Comparison of ENCODE assay signal across 8 cellular contexts in genomic region chr18:47930086-47930843, GRCh38. TPM values are rescaled to one million over a fixed set of nuclear protein-coding genes. Genes with fewer than 3 reads are reported as not detected.
DNase-seq lines count a peak whose midpoint lies in the region; ATAC-seq, FAIRE-seq and TF ChIP-seq lines count a peak whose summit lies in the region.

Gene SMAD2 (minus strand): TSS chr18:47930659. CDS start chr18:47896756, 33,903 bp downstream.

- POLR2A ChIA-PET in endothelial cell of umbilical vein (lab: Charles Lee), result interaction anchor here (1.3 to 1.7 kb wide), 2 partner anchors 10 to 77 kb away, joined by 4 read pairs; no protein-coding TSS in a partner anchor

- FAIRE-seq in endothelial cell of umbilical vein (lab: Jason Lieb, UNC), result peak; percentile 8

- no peaks in the 10 kb centered on the region; a peak in 1 of 22 replicates for H3K9me3 ChIP-seq in BLaER1 treated with 17β-estradiol and CSF1 and Interleukin-3, amounts not matched to agents 10 nM and 100 nM (replicated peaks in 1 of 11)
- H3K9me3 ChIP-seq in endothelial cell of umbilical vein (replicated peaks; ENCODE audit: control insufficient read depth, insufficient read depth, low read length), result no peaks in the 10 kb centered on the region
- H3K9me3 ChIP-seq in mononuclear cell (ENCODE audit: low read depth, low read length), result no peaks in the 10 kb centered on the region

- peak; percentile 30 for ATAC-seq in GM19351 (IDR thresholded peaks at IDR 0.05; ENCODE audit: unreplicated experiment)
- peak; percentile 35 for ATAC-seq in HG03521 (IDR thresholded peaks at IDR 0.05; ENCODE audit: unreplicated experiment)

- H3K4me1 ChIP-seq in BLaER1 treated with 17β-estradiol and CSF1 and Interleukin-3, amounts not matched to agents 10 nM and 100 nM, result peaks cover 37 to 61% (median 44%) of the 10 kb centered on the region in 10 experiments
- H3K4me1 ChIP-seq in endothelial cell of umbilical vein (ENCODE audit: control insufficient read depth, extremely low read depth, insufficient read depth, low read length) (peaks cover 18% of the 10 kb centered on the region), mononuclear cell (ENCODE audit: insufficient read depth, low read length) (peaks cover 25% of the 10 kb centered on the region)

- no peaks in the 10 kb centered on the region for H3K27me3 ChIP-seq in BLaER1 treated with 17β-estradiol and CSF1 and Interleukin-3, amounts not matched to agents 10 nM and 100 nM
- peaks cover 6 to 15% of the 10 kb centered on the region in 2 experiments for H3K27me3 ChIP-seq in endothelial cell of umbilical vein (ENCODE audit: control insufficient read depth in 2 of 2, insufficient read depth in 2 of 2, low read length in 2 of 2)
- H3K27me3 ChIP-seq in mononuclear cell (ENCODE audit: insufficient read depth, low read length), result no peaks in the 10 kb centered on the region

- peaks cover 49% of the 10 kb centered on the region for H3K79me2 ChIP-seq in endothelial cell of umbilical vein (ENCODE audit: control insufficient read depth, insufficient read depth, low read length)

- peak within 1 kb of the TSS; percentile 73 to 90 (median 84) for H3K4me3 ChIP-seq in BLaER1 treated with 17β-estradiol and CSF1 and Interleukin-3, amounts not matched to agents 10 nM and 100 nM
- H3K4me3 ChIP-seq in endothelial cell of umbilical vein (replicated peaks in 1 of 3; ENCODE audit: insufficient read depth in 1 of 3, low read depth in 1 of 3, low read length in 3 of 3), result peak within 1 kb of the TSS; percentile 75 to 99 (median 82)
- peak within 1 kb of the TSS; percentile 63 for H3K4me3 ChIP-seq in mononuclear cell (ENCODE audit: low read length)

- CTCF ChIA-PET in endothelial cell of umbilical vein (lab: Charles Lee), result interaction anchor here (0.8 to 2.3 kb wide), 10 partner anchors 23 to 158 kb away, joined by 3 to 10 read pairs (median 3); no protein-coding TSS in a partner anchor

- intact Hi-C loops in endothelial cell of umbilical vein (cut with micrococcal nuclease), result loop anchor here (2.0 to 10.0 kb wide), 3 partner anchors 31 to 615 kb away; no protein-coding TSS in a partner anchor

- H3K4me2 ChIP-seq in BLaER1 treated with 17β-estradiol and CSF1 and Interleukin-3, amounts not matched to agents 10 nM and 100 nM, result peak within 1 kb of the TSS; percentile 77 to 96 (median 88)
- peak within 1 kb of the TSS; percentile 98 for H3K4me2 ChIP-seq in endothelial cell of umbilical vein (ENCODE audit: insufficient read depth, low read length)

- peak within 1 kb of the TSS; percentile 77 for H2AFZ ChIP-seq in endothelial cell of umbilical vein (ENCODE audit: low read depth, low read length)

- no peak for TF ChIP-seq POLR2A in endothelial cell of umbilical vein (IDR thresholded peaks at IDR 0.05; ENCODE audit: low read depth, low read length)

- H4K20me1 ChIP-seq in BLaER1 treated with 17β-estradiol and CSF1 and Interleukin-3, amounts not matched to agents 10 nM and 100 nM, result peaks cover 34 to 47% (median 44%) of the 10 kb centered on the region in 11 experiments
- H4K20me1 ChIP-seq in endothelial cell of umbilical vein (replicated peaks; ENCODE audit: control insufficient read depth, extremely low read depth, insufficient read depth, low read length), result peaks cover 11% of the 10 kb centered on the region

- dilution Hi-C loops in endothelial cell of umbilical vein (cut with MboI; ENCODE audit: extremely low pct_ligation_motif_present, low sequenced_read_pairs), result no loop called here

- no peak for TF ChIP-seq CTCF in endothelial cell of umbilical vein (IDR thresholded peaks at IDR 0.05; ENCODE audit: extremely low read depth in 1 of 2, insufficient read depth in 1 of 2, low read depth in 1 of 2, low read length in 2 of 2)

- BruUV-seq in endothelial cell of umbilical vein (replicated peaks; lab: Mats Ljungman, UMichigan), result no TSS peak

- H3K9ac ChIP-seq in BLaER1 treated with 17β-estradiol and CSF1 and Interleukin-3, amounts not matched to agents 10 nM and 100 nM, result peak within 1 kb of the TSS; percentile 89 to 99 (median 96)
- H3K9ac ChIP-seq in endothelial cell of umbilical vein (replicated peaks; ENCODE audit: extremely low read depth, insufficient read depth, low read length), result peak within 1 kb of the TSS; percentile 88

- no peaks in the 10 kb centered on the region for H3K9me1 ChIP-seq in endothelial cell of umbilical vein (replicated peaks; ENCODE audit: control insufficient read depth, extremely low read depth, insufficient read depth, low read length)

- peak; percentile 61 for DNase-seq in NOMO-1 treated with dmso at 0.1 percent for 144 hours (lab: John Stamatoyannopoulos, UW; ENCODE audit: unreplicated experiment)
- peak; percentile 75 for DNase-seq in activated CD8-positive, alpha-beta memory T cell treated with anti-CD3 and anti-CD28 coated beads, Interleukin-2, amount 50 U/mL, for 4 hours
- peak; percentile 67 for DNase-seq in endothelial cell of umbilical vein (ENCODE audit: low read depth, low spot score)
- DNase-seq in stimulated activated CD8-positive, alpha-beta memory T cell treated with anti-CD3 and anti-CD28 coated beads, Interleukin-2, amount 100 ng/mL, for 48 hours (ENCODE audit: low read depth in 2 of 2), result peak; percentile 62 to 74

- H3K36me3 ChIP-seq in BLaER1 treated with 17β-estradiol and CSF1 and Interleukin-3, amounts not matched to agents 10 nM and 100 nM, result 0 out of 22 replicates have a peak, but pooled peaks cover 0 to 3% (median 0%) of the 10 kb centered on the region in 11 experiments
- H3K36me3 ChIP-seq in endothelial cell of umbilical vein (ENCODE audit: control insufficient read depth in 2 of 2, extremely low read depth in 1 of 2, insufficient read depth in 2 of 2, low read length in 2 of 2), result no peaks in the 10 kb centered on the region

- H3K27ac ChIP-seq in BLaER1 treated with 17β-estradiol and CSF1 and Interleukin-3, amounts not matched to agents 10 nM and 100 nM, result peak within 1 kb of the TSS; percentile 90 to 99 (median 97)
- H3K27ac ChIP-seq in endothelial cell of umbilical vein (ENCODE audit: insufficient read depth, low read depth, low read length), result peak within 1 kb of the TSS; percentile 94

TF ChIP-seq in endothelial cell of umbilical vein, 7 proteins besides CTCF, POLR2A, EP300 and RAD21:
- TF ChIP-seq GATA2 (IDR thresholded peaks at IDR 0.05; ENCODE audit: insufficient read depth, insufficient read length, low read depth, low read length) (no peak), MAX (IDR thresholded peaks at IDR 0.05; ENCODE audit: insufficient read depth, insufficient read length) (peak; percentile 4), POLR2AphosphoS5 (IDR thresholded peaks at IDR 0.05; ENCODE audit: insufficient read depth, low read depth, low read length) (peak; percentile 31), FOS (IDR thresholded peaks at IDR 0.05; ENCODE audit: borderline replicate concordance, insufficient read depth, low read length) (no peak), EZH2 (IDR thresholded peaks at IDR 0.05; ENCODE audit: borderline replicate concordance, low read depth, low read length, severe bottlenecking) (no peak), JUN (IDR thresholded peaks at IDR 0.05; ENCODE audit: borderline replicate concordance, insufficient read depth, insufficient read length, low read depth) (no peak), MYC (IDR thresholded peaks at IDR 0.05; ENCODE audit: low read depth, low read length) (no peak)

RNA-seq across cellular contexts. Expression of gene SMAD2, which starts in this region (rescaled TPM):
- 110 and 123 TPM in 2 replicates for total RNA-seq in endothelial cell of umbilical vein
- polyA plus RNA-seq in endothelial cell of umbilical vein, result 33.0 and 40.3 TPM in 2 replicates
- 50.0 and 52.2 TPM in 2 replicates for polyA plus RNA-seq in endothelial cell of umbilical vein (2011; cell fraction: cytosol; rRNA removed)
- polyA plus RNA-seq in endothelial cell of umbilical vein (2011; cell fraction: nucleus; rRNA removed), result 45.9 and 52.3 TPM in 2 replicates
- 63.9 and 77.6 TPM in 2 replicates for polyA plus RNA-seq in endothelial cell of umbilical vein (2012)
- 96.1 and 114 TPM in 2 replicates for polyA minus RNA-seq in endothelial cell of umbilical vein
- polyA minus RNA-seq in endothelial cell of umbilical vein (2011; cell fraction: cytosol; rRNA and poly(A)+ RNA removed), result 154 TPM
- polyA minus RNA-seq in endothelial cell of umbilical vein (2011; cell fraction: nucleus; rRNA and poly(A)+ RNA removed), result 70.3 and 121 TPM in 2 replicates
- total RNA-seq in mononuclear cell, result 106 TPM

Comparison
In these comparisons a context has a peak if more than half of its experiments do, and no peak if none do; other contexts are left out.
1. Peak in every context shown above with its lines: DNase-seq, ATAC-seq, H3K4me3 ChIP-seq and H3K27ac ChIP-seq.